Comparison of ENCODE assay signal across 8 cellular contexts in the genomic region with DNA sequence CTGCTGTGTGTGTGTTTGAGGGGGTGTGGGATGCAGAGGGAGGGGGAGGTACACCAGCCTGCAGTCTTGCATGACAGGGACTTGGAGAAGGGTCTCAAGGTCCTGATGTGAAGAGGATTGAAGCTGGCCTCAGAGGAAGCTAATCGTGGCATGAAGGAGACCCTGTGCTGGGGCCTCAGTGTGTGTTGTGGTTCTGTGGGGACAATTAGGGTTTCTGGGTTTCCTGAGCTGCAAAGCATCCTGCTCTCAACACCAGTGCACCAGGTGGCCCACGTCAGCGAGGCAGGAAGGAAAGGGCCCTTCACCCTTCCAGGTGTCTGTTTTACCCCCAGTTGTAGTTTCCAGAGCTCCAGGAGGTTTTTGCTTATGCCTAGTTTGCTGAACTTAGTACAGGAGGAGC. TPM values are rescaled to one million over a fixed set of nuclear protein-coding genes. Genes with fewer than 3 reads are reported as not detected.
DNase-seq lines count a peak whose midpoint lies in the region; ATAC-seq and TF ChIP-seq lines count a peak whose summit lies in the region.

No MANE protein-coding gene starts in this region.

- H3K27ac ChIP-seq in ovary (no peak overlapping the region), tibial artery (no peak overlapping the region)

- intact Hi-C loops in ovary (cut with DNase I) (no loop called here), tibial artery (cut with DNase I; ENCODE audit: low total_unique reads) (no loop called here)

- TF ChIP-seq EP300 in ovary (IDR thresholded peaks at IDR 0.05) = no peak

- peak; percentile 58 to 59 for DNase-seq in activated T-cell treated with anti-CD3 and anti-CD28 coated beads, Interleukin-2, amount 50 U/mL, for 48 hours
- DNase-seq in stimulated activated CD4-positive, alpha-beta T cell treated with anti-CD3 and anti-CD28 coated beads, Interleukin-2, amount 100 ng/mL, for 24 hours = peak; percentile 42 to 48
- no peak for DNase-seq in cerebellar cortex (ENCODE audit: low spot score)
- DNase-seq in ovary = no peak
- DNase-seq in NCI-H2196 treated with DMSO at 0.1 percent for 48 hours (lab: John Stamatoyannopoulos, UW; ENCODE audit: unreplicated experiment) = no peak
- no peak for DNase-seq in tibial artery

- H3K36me3 ChIP-seq in ovary = no peaks in the 10 kb centered on the region
- no peaks in the 10 kb centered on the region for H3K36me3 ChIP-seq in tibial artery

- TF ChIP-seq POLR2A in ovary (IDR thresholded peaks at IDR 0.05) = no peak

- TF ChIP-seq CTCF in ovary (IDR thresholded peaks at IDR 0.05) (no peak), tibial artery (IDR thresholded peaks at IDR 0.05) (no peak)

- H3K9me3 ChIP-seq in ovary = no peaks in the 10 kb centered on the region
- H3K9me3 ChIP-seq in tibial artery = peaks cover 0 to 3% (median 0%) of the 10 kb centered on the region in 3 donors

- H3K27me3 ChIP-seq in ovary (no peaks in the 10 kb centered on the region), tibial artery (no peaks in the 10 kb centered on the region)

- ATAC-seq in GM19043 (IDR thresholded peaks at IDR 0.05; ENCODE audit: low read depth, unreplicated experiment) = peak; percentile 30
- ATAC-seq in HG03442 (IDR thresholded peaks at IDR 0.05; ENCODE audit: unreplicated experiment) = peak; percentile 19

- H3K4me1 ChIP-seq in ovary (ENCODE audit: insufficient read depth) = no peaks in the 10 kb centered on the region
- H3K4me1 ChIP-seq in tibial artery = peaks cover 0 to 17% (median 3%) of the 10 kb centered on the region in 4 donors

- WGBS in ovary, 3 donors = 73 to 86% (median 74%) methylated on average over 3 of the region's 3 CpGs

- H3K4me3 ChIP-seq in ovary (no peak overlapping the region), tibial artery (no peak overlapping the region)

RNA-seq across cellular contexts. Expression of a gene that starts 52.8 kb away (rescaled TPM):
- 10 to 100 TPM in 5 of 7 donors, 1 to 10 TPM in 2; 6.2 to 24.7 (median 11.4) TPM for total RNA-seq in ovary
- 10 to 100 TPM in 1 of 2 donors, 1 to 10 TPM in 1; 2.6 to 11.6 TPM for polyA plus RNA-seq in ovary

Comparison
In these comparisons a context has a peak if more than half of its experiments do, and no peak if none do; other contexts are left out.
1. DNase-seq: peak in activated T-cell treated with anti-CD3 and anti-CD28 coated beads, Interleukin-2, amount 50 U/mL, for 48 hours (2 of 2) and stimulated activated CD4-positive, alpha-beta T cell treated with anti-CD3 and anti-CD28 coated beads, Interleukin-2, amount 100 ng/mL, for 24 hours (2 of 2); none in cerebellar cortex (single experiment), ovary (0 of 5), NCI-H2196 treated with DMSO at 0.1 percent for 48 hours (single experiment) and tibial artery (0 of 2).